Comparison of ENCODE assay signal across 11 cellular contexts in genomic region chr12:75721790-75722189, GRCh38.
DNase-seq lines count a peak whose midpoint lies in the region; ATAC-seq and TF ChIP-seq lines count a peak whose summit lies in the region.
"Had no signal": no experiment of that assay in that cellular context is flagged by ENCODE, and none has a peak within 500 bp of the region (broad histone marks: within the 10 kb centered on the region; RNA-seq: fewer than 3 reads in every experiment).

No MANE protein-coding gene starts in this region.

- DNase-seq in DMS 273 (lab: John Stamatoyannopoulos, UW; ENCODE audit: unreplicated experiment): peak; percentile 10
- no peak for DNase-seq in DMS 273 treated with DMSO at 0.1 percent for 48 hours (lab: John Stamatoyannopoulos, UW)
- DNase-seq in amniotic epithelial cell (ENCODE audit: low read depth): peak; percentile 23
- DNase-seq in right lobe of liver: no peak
- no peak for DNase-seq in stomach
- DNase-seq in NCI-H748 treated with DMSO at 0.1 percent for 48 hours (lab: John Stamatoyannopoulos, UW): no peak
- DNase-seq in glomerular visceral epithelial cell (ENCODE audit: extremely low spot score): no peak
- no peak for DNase-seq in SJCRH30
- DNase-seq: NCI-H226; stimulated activated naive CD8-positive, alpha-beta T cell treated with anti-CD3 and anti-CD28 coated beads, Interleukin-15, amount 100 ng/mL, for 72 hours had no signal

- H3K27ac ChIP-seq in right lobe of liver (peak overlapping the region; percentile 13 to 55 (median 55)), stomach (peak overlapping the region in 4 of 5 donors; percentile 31 to 68 (median 58)), SJCRH30 (no peak overlapping the region)
- H3K27ac ChIP-seq: 22Rv1 had no signal

- no peak for TF ChIP-seq CTCF in right lobe of liver (IDR thresholded peaks at IDR 0.05)
- no peak for TF ChIP-seq CTCF in stomach (IDR thresholded peaks at IDR 0.05)

- H3K36me3 ChIP-seq in right lobe of liver: no peaks in the 10 kb centered on the region
- no peaks in the 10 kb centered on the region for H3K36me3 ChIP-seq in stomach
- H3K36me3 ChIP-seq in SJCRH30: no peaks in the 10 kb centered on the region

- no peaks in the 10 kb centered on the region for H3K9me3 ChIP-seq in right lobe of liver
- no peaks in the 10 kb centered on the region for H3K9me3 ChIP-seq in stomach
- no peaks in the 10 kb centered on the region for H3K9me3 ChIP-seq in SJCRH30 (replicated peaks)

- H3K4me3 ChIP-seq in right lobe of liver (no peak overlapping the region), stomach (no peak overlapping the region), SJCRH30 (no peak overlapping the region)

- no peaks in the 10 kb centered on the region for H3K27me3 ChIP-seq in right lobe of liver
- H3K27me3 ChIP-seq in stomach: no peaks in the 10 kb centered on the region
- no peaks in the 10 kb centered on the region for H3K27me3 ChIP-seq in SJCRH30

- H3K4me1 ChIP-seq in right lobe of liver (peaks cover 0 to 16% (median 3%) of the 10 kb centered on the region in 4 donors), stomach (peaks cover 22 to 47% (median 36%) of the 10 kb centered on the region in 4 donors), SJCRH30 (peaks cover 45% of the 10 kb centered on the region)

- no peak for TF ChIP-seq EP300 in stomach (IDR thresholded peaks at IDR 0.05)

- intact Hi-C loops in right lobe of liver (cut with DNase I): no loop called here
- intact Hi-C loops in stomach (cut with DNase I; ENCODE audit: low total_unique reads): no loop called here

- ATAC-seq in right lobe of liver: peak in 2 of 4 donors; percentile 30 to 33

- TF ChIP-seq POLR2A in right lobe of liver (IDR thresholded peaks at IDR 0.05): no peak
- no peak for TF ChIP-seq POLR2A in stomach (IDR thresholded peaks at IDR 0.05)

- 63% methylated on average over 2 of the region's 2 CpGs for WGBS in right lobe of liver (ENCODE audit: insufficient coverage, low coverage, low lambda C conversion rate, missing lambda C conversion rate)
- 19 to 53% (median 45%) methylated on average over 2 of the region's 2 CpGs for WGBS in stomach, 5 donors

Comparison
In these comparisons a context has a peak if more than half of its experiments do, and no peak if none do; other contexts are left out.
1. DNase-seq: peak in DMS 273 (single experiment) and amniotic epithelial cell (single experiment); none in DMS 273 treated with DMSO at 0.1 percent for 48 hours (single experiment), right lobe of liver (0 of 3), stomach (single experiment), NCI-H748 treated with DMSO at 0.1 percent for 48 hours (single experiment), glomerular visceral epithelial cell (single experiment) and SJCRH30 (0 of 2).